8 cellular contexts compared by ENCODE assay signal in the genomic region with DNA sequence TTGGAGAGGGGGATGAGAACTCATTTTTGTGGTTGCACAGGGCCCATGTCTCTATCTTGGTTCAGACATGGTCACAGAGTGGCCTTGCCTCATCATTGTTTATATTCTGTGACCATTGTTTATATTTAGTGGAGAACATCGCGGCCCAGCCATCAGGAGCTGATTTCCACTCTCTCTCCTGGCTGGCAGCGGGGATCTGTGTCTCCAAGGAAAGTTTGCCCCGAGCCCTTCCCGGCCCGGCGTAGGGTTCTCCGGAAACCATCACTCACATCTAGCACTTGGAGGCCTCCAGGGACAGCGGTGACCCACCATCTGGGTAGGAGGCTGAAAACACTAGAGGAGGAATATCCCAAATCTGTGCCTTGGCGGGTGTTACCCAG. TPM values are rescaled to one million over a fixed set of nuclear protein-coding genes. Genes with fewer than 3 reads are reported as not detected.
A peak's percentile ranks its signal among the peaks of the same experiment; 100 is the strongest.
DNase-seq lines count a peak whose midpoint lies in the region; ATAC-seq and TF ChIP-seq lines count a peak whose summit lies in the region.

No MANE protein-coding gene starts in this region.

- CTCF ChIA-PET in activated CD4-positive, alpha-beta T cell treated with anti-CD3 and anti-CD28 coated beads for 36 hours (lab: Charles Lee), result no interaction called here
- CTCF ChIA-PET in mammary epithelial cell (lab: Charles Lee; ENCODE audit: low non-redundant PET), result no interaction called here

- DNase-seq in activated CD4-positive, alpha-beta T cell treated with anti-CD3 and anti-CD28 coated beads for 36 hours, result no peak
- no peak for DNase-seq in activated CD4-positive, alpha-beta T cell treated with anti-CD3 and anti-CD28 coated beads, Interleukin-2, amount 50 U/mL, for 4 hours
- DNase-seq in mammary epithelial cell (no peak), mesendoderm (no peak), tibial nerve (ENCODE audit: low spot score in 2 of 2) (no peak), NCI-H526 treated with DMSO at 0.1 percent for 48 hours (lab: John Stamatoyannopoulos, UW) (no peak), NCI-H345 treated with DMSO at 0.1 percent for 48 hours (lab: John Stamatoyannopoulos, UW; ENCODE audit: unreplicated experiment) (no peak)

- H2AK5ac ChIP-seq in mesendoderm (ENCODE audit: low read length), result peak overlapping the region; percentile 2

- H4K20me1 ChIP-seq in mammary epithelial cell (ENCODE audit: insufficient read depth, low read length), result no peaks in the 10 kb centered on the region

- peak overlapping the region; percentile 89 for H3K23ac ChIP-seq in mesendoderm (ENCODE audit: low read length)

- H2BK15ac ChIP-seq in mesendoderm (replicated peaks; ENCODE audit: low read depth), result no peak overlapping the region

- TF ChIP-seq POLR2A in tibial nerve (IDR thresholded peaks at IDR 0.05), result no peak

- peaks cover 12% of the 10 kb centered on the region for H3K27me3 Mint-ChIP-seq in activated CD4-positive, alpha-beta T cell treated with anti-CD3 and anti-CD28 coated beads for 36 hours

- H3K4me2 ChIP-seq in mammary epithelial cell (ENCODE audit: insufficient read depth, low read depth, low read length), result no peak overlapping the region
- H3K4me2 ChIP-seq in mesendoderm (ENCODE audit: low read length), result no peak overlapping the region

- H3K4ac ChIP-seq in mesendoderm (ENCODE audit: low read depth, low read length), result peak overlapping the region; percentile 71

- POLR2A ChIA-PET in activated CD4-positive, alpha-beta T cell treated with anti-CD3 and anti-CD28 coated beads for 36 hours (lab: Charles Lee), result no interaction called here

- H3K4me1 ChIP-seq in mammary epithelial cell (ENCODE audit: insufficient read depth, low read length), result peaks cover 4% of the 10 kb centered on the region
- H3K4me1 ChIP-seq in mesendoderm (ENCODE audit: control insufficient read depth, low read depth, low read length), result peaks cover 3% of the 10 kb centered on the region
- H3K4me1 ChIP-seq in tibial nerve, result peaks cover 0 to 27% (median 15%) of the 10 kb centered on the region in 4 donors

- H3K4me3 Mint-ChIP-seq in activated CD4-positive, alpha-beta T cell treated with anti-CD3 and anti-CD28 coated beads for 36 hours, result peak overlapping the region; percentile 62

- H3K27me3 ChIP-seq in mammary epithelial cell (ENCODE audit: insufficient read depth, low read length) (no peaks in the 10 kb centered on the region), mesendoderm (ENCODE audit: insufficient read depth, low read length, poor library complexity) (no peaks in the 10 kb centered on the region), tibial nerve (no peaks in the 10 kb centered on the region)

- no peak for TF ChIP-seq CTCF in mammary epithelial cell (conservative IDR thresholded peaks at IDR 0.05 in 1 of 2, IDR thresholded peaks at IDR 0.05 in 1 of 2; ENCODE audit: extremely low read depth in 1 of 2, insufficient read depth in 1 of 2, low read depth in 1 of 2, low read length in 2 of 2)
- no peak for TF ChIP-seq CTCF in tibial nerve (IDR thresholded peaks at IDR 0.05)

- no TSS peak for BruUV-seq in mammary epithelial cell (replicated peaks; lab: Mats Ljungman, UMichigan)

- no peaks in the 10 kb centered on the region for H3K79me2 ChIP-seq in mammary epithelial cell (ENCODE audit: insufficient read depth, low read length)
- H3K79me2 ChIP-seq in mesendoderm (ENCODE audit: control insufficient read depth, insufficient read depth, low read length), result no peaks in the 10 kb centered on the region

- peaks cover 4% of the 10 kb centered on the region for H3K4me1 Mint-ChIP-seq in activated CD4-positive, alpha-beta T cell treated with anti-CD3 and anti-CD28 coated beads for 36 hours

- in situ Hi-C loops in mammary epithelial cell (cut with MboI; ENCODE audit: low sequenced_read_pairs in 2 of 2), result no loop called here

- H3K27ac ChIP-seq in mammary epithelial cell (ENCODE audit: insufficient read depth, low read depth, low read length) (no peak overlapping the region), mesendoderm (ENCODE audit: low read depth, low read length) (no peak overlapping the region), tibial nerve (peak overlapping the region in 3 of 4 donors; percentile 77 to 91 (median 84))

- peak overlapping the region; percentile 34 for H3K56ac ChIP-seq in mesendoderm (ENCODE audit: low read length)

- peak overlapping the region; percentile 29 for H3K18ac ChIP-seq in mesendoderm (ENCODE audit: low read length)

- intact Hi-C loops in activated CD4-positive, alpha-beta T cell treated with anti-CD3 and anti-CD28 coated beads for 36 hours (cut with DNase I, micrococcal nuclease), result no loop called here
- intact Hi-C loops in mammary epithelial cell (cut with micrococcal nuclease), result no loop called here

- peaks cover 3% of the 10 kb centered on the region for H3K79me1 ChIP-seq in mesendoderm (ENCODE audit: low read length)

- H3K36me3 ChIP-seq in mammary epithelial cell (ENCODE audit: insufficient read depth, low read length) (no peaks in the 10 kb centered on the region), mesendoderm (ENCODE audit: control insufficient read depth, insufficient read depth, low read length) (no peaks in the 10 kb centered on the region), tibial nerve (peaks cover 0 to 17% (median 0%) of the 10 kb centered on the region in 3 donors)

- WGBS in mammary epithelial cell (ENCODE audit: low coverage, missing lambda C conversion rate), result 19% methylated on average over 5 of the region's 10 CpGs
- WGBS in mesendoderm (ENCODE audit: extremely low coverage, insufficient coverage, low lambda C conversion rate), result no CpG with 5 or more reads among the region's 10 CpGs
- 84% methylated on average over 10 of the region's 10 CpGs for WGBS in tibial nerve, 2 donors

- H3K4me3 ChIP-seq in mammary epithelial cell (replicated peaks in 1 of 3; ENCODE audit: insufficient read depth in 1 of 3, low read depth in 2 of 3, low read length in 3 of 3) (no peak overlapping the region), mesendoderm (ENCODE audit: low read length) (no peak overlapping the region), tibial nerve (peak overlapping the region in 1 of 4 donors; percentile 92)

- no peak overlapping the region for H2BK120ac ChIP-seq in mesendoderm (ENCODE audit: low read depth, low read length)

- H4K5ac ChIP-seq in mesendoderm (ENCODE audit: low read length), result peak overlapping the region; percentile 9

- H2BK5ac ChIP-seq in mesendoderm (ENCODE audit: low read length), result no peak overlapping the region

- dilution Hi-C loops in mammary epithelial cell (cut with HindIII; ENCODE audit: low sequenced_read_pairs), result no loop called here

- ATAC-seq in activated CD4-positive, alpha-beta T cell treated with anti-CD3 and anti-CD28 coated beads for 36 hours, result no peak
- no peak for ATAC-seq in HG02840 (IDR thresholded peaks at IDR 0.05; ENCODE audit: low FRiP score, unreplicated experiment)

- no peaks in the 10 kb centered on the region for H3K9me3 Mint-ChIP-seq in activated CD4-positive, alpha-beta T cell treated with anti-CD3 and anti-CD28 coated beads for 36 hours (ENCODE audit: low read depth)

- H3K9me3 ChIP-seq in mammary epithelial cell (replicated peaks; ENCODE audit: insufficient read depth, low read length), result no peaks in the 10 kb centered on the region
- no peaks in the 10 kb centered on the region for H3K9me3 ChIP-seq in tibial nerve

- TF ChIP-seq EP300 in tibial nerve (IDR thresholded peaks at IDR 0.05), result no peak

- peak overlapping the region; percentile 96 for H2AFZ ChIP-seq in mammary epithelial cell (ENCODE audit: low read depth, low read length)

- no peaks in the 10 kb centered on the region for H3K36me3 Mint-ChIP-seq in activated CD4-positive, alpha-beta T cell treated with anti-CD3 and anti-CD28 coated beads for 36 hours (ENCODE audit: low read depth)

- H3K27ac Mint-ChIP-seq in activated CD4-positive, alpha-beta T cell treated with anti-CD3 and anti-CD28 coated beads for 36 hours, result peak overlapping the region; percentile 79

- no peak overlapping the region for H3K9ac ChIP-seq in mammary epithelial cell (ENCODE audit: insufficient read depth, low read length)
- H3K9ac ChIP-seq in mesendoderm (ENCODE audit: low read length), result peak overlapping the region; percentile 79

- H4K8ac ChIP-seq in mesendoderm (ENCODE audit: low read depth, low read length), result peak overlapping the region; percentile 78

RNA-seq across cellular contexts. Expression of a gene that starts 0.8 kb away (rescaled TPM):
- total RNA-seq in activated CD4-positive, alpha-beta T cell treated with anti-CD3 and anti-CD28 coated beads for 36 hours, result 1 to 10 TPM; 5.1 to 8.5 TPM
- total RNA-seq in mammary epithelial cell (10 to 100 TPM; 21.7 to 22.0 TPM), tibial nerve (10 to 100 TPM; 40.0 to 84.0 (median 69.2) TPM)
- polyA plus RNA-seq in mammary epithelial cell, result 16.6 TPM
- polyA minus RNA-seq in mammary epithelial cell, result 55.9 TPM
- 59.7 TPM for polyA plus RNA-seq in mesendoderm (2013, experiment 1 of 2)
- polyA plus RNA-seq in mesendoderm (2013, experiment 2 of 2), result 59.5 TPM

RNA-seq across cellular contexts. Expression of a gene that starts 7.3 kb away (rescaled TPM):
- 1 to 10 TPM; 6.7 to 7.7 TPM for total RNA-seq in activated CD4-positive, alpha-beta T cell treated with anti-CD3 and anti-CD28 coated beads for 36 hours
- total RNA-seq in mammary epithelial cell (10 to 100 TPM; 10.2 to 15.7 TPM), tibial nerve (10 to 100 TPM; 21.3 to 52.2 (median 31.3) TPM)
- 19.6 TPM for polyA plus RNA-seq in mammary epithelial cell
- polyA minus RNA-seq in mammary epithelial cell, result 22.2 TPM
- 13.6 TPM for polyA plus RNA-seq in mesendoderm (2013, experiment 1 of 2)
- 14.1 TPM for polyA plus RNA-seq in mesendoderm (2013, experiment 2 of 2)

RNA-seq across cellular contexts. Expression of a gene that starts 20.4 kb away (rescaled TPM):
- total RNA-seq in activated CD4-positive, alpha-beta T cell treated with anti-CD3 and anti-CD28 coated beads for 36 hours, result 100 to 1,000 TPM in 1 of 2 experiments, 10 to 100 TPM in 1; 82.2 to 108 TPM
- total RNA-seq in mammary epithelial cell (100 to 1,000 TPM; 100 to 118 TPM), tibial nerve (100 to 1,000 TPM in 1 of 4 donors, 10 to 100 TPM in 3; 66.3 to 138 (median 68.3) TPM)
- polyA plus RNA-seq in mammary epithelial cell, result 48.1 TPM
- polyA minus RNA-seq in mammary epithelial cell, result 150 TPM
- polyA plus RNA-seq in mesendoderm (2013, experiment 1 of 2), result 23.5 TPM
- polyA plus RNA-seq in mesendoderm (2013, experiment 2 of 2), result 22.0 TPM

RNA-seq across cellular contexts. Expression of a gene that starts 26.2 kb away (rescaled TPM):
- total RNA-seq in activated CD4-positive, alpha-beta T cell treated with anti-CD3 and anti-CD28 coated beads for 36 hours, result 1 to 10 TPM in 1 of 2 experiments, under 1 TPM in 1; 0.51 to 1.1 TPM
- 1 to 10 TPM; 5.7 to 6.8 TPM for total RNA-seq in mammary epithelial cell
- 2.1 TPM for polyA plus RNA-seq in mammary epithelial cell
- not detected for polyA minus RNA-seq in mammary epithelial cell
- 0.74 TPM for polyA plus RNA-seq in mesendoderm (2013, experiment 1 of 2)
- 0.67 TPM for polyA plus RNA-seq in mesendoderm (2013, experiment 2 of 2)
- total RNA-seq in tibial nerve, result 1 to 10 TPM; 4.4 to 9.2 (median 7.8) TPM

Comparison
In these comparisons a context has a peak if more than half of its experiments do, and no peak if none do; other contexts are left out.
1. H3K27ac ChIP-seq: peak in tibial nerve (3 of 4); none in mammary epithelial cell (single experiment) and mesendoderm (single experiment).